In the genomic region with DNA sequence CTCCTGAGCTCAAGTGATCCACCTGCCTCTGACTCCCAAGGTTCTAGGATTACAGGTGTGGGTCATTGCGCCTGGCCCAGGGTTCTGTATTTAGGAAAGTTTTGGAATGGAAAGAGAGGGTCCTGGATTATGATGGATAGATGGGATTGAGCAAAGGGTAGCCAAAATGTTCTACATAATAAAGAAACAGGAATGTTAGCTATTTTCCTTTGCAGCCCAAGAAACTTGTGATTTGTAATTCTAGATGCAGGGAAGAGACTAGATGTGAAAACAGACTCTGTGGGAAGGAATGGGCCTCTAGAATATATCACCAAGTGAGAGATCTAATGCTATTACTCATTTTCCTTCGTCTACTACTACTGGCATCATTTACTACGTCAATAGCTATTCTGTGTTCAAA, we compare ENCODE assay signal across 24 cellular contexts.
"Had no signal": no experiment of that assay in that cellular context is flagged by ENCODE, and none has a peak within 500 bp of the region (broad histone marks: within the 10 kb centered on the region; RNA-seq: fewer than 3 reads in every experiment).

No MANE protein-coding gene starts in this region.

- H3K27ac Mint-ChIP-seq: immature natural killer cell, mesothelial cell of epicardium, naive B cell had no signal

- H3K4me2 ChIP-seq: hepatocyte had no signal

- H3K4me3 Mint-ChIP-seq: immature natural killer cell, mesothelial cell of epicardium, naive B cell had no signal

- H3K79me2 ChIP-seq: hepatocyte had no signal

- DNase-seq: dermis blood vessel endothelial cell; dorsolateral prefrontal cortex; effector CD4-positive, alpha-beta T cell; effector memory CD4-positive, alpha-beta T cell; foreskin keratinocyte; heart left ventricle; immature natural killer cell; islet precursor cell; kidney; kidney glomerular epithelial cell; left lung; left ventricle myocardium superior; lower lobe of right lung; mesenchymal stem cell; mucosa of descending colon; naive B cell had no signal

- H3K27ac ChIP-seq: coronary artery, dorsolateral prefrontal cortex, esophagus muscularis mucosa, foreskin keratinocyte, gastroesophageal sphincter, heart left ventricle, hepatocyte, left lung, lower lobe of right lung had no signal

- H3K4me1 Mint-ChIP-seq: immature natural killer cell, mesothelial cell of epicardium, naive B cell had no signal

- H2AFZ ChIP-seq: hepatocyte had no signal

- FAIRE-seq: colon, endothelial cell of umbilical vein, frontal cortex, kidney had no signal

- H3K36me3 ChIP-seq: esophagus muscularis mucosa, gastroesophageal sphincter, heart left ventricle, left lung, lower lobe of right lung had no signal

- H3K4me3 ChIP-seq: coronary artery, dorsolateral prefrontal cortex, esophagus muscularis mucosa, gastroesophageal sphincter, heart left ventricle, hepatocyte, left lung, lower lobe of right lung, mucosa of descending colon had no signal

- H3K4me1 ChIP-seq: esophagus muscularis mucosa, gastroesophageal sphincter had no signal

- H3K27me3 ChIP-seq: foreskin keratinocyte, gastroesophageal sphincter, left lung had no signal

- H3K36me3 Mint-ChIP-seq: immature natural killer cell, mesothelial cell of epicardium had no signal

- H3K9me3 ChIP-seq: esophagus muscularis mucosa, gastroesophageal sphincter, heart left ventricle, left lung, lower lobe of right lung, mucosa of descending colon had no signal

- H3K9me3 Mint-ChIP-seq: mesothelial cell of epicardium, naive B cell had no signal
